16 cellular contexts compared by ENCODE assay signal in genomic region chr2:126754240-126755004, GRCh38.
"Had no signal": no experiment of that assay in that cellular context is flagged by ENCODE, and none has a peak within 500 bp of the region (broad histone marks: within the 10 kb centered on the region; RNA-seq: fewer than 3 reads in every experiment).

No MANE protein-coding gene starts in this region.

- ATAC-seq: gastroesophageal sphincter, heart right ventricle, psoas muscle had no signal

- H3K4me1 Mint-ChIP-seq: nephron progenitor cell had no signal

- H3K4me1 ChIP-seq: adrenal gland, gastroesophageal sphincter, heart right ventricle, psoas muscle, sigmoid colon, spleen, uterus had no signal

- DNase-seq: activated CD4-positive, alpha-beta T cell treated with anti-CD3 and anti-CD28 coated beads for 4 hours; activated effector memory CD4-positive, alpha-beta T cell treated with anti-CD3 and anti-CD28 coated beads, Interleukin-2, amount 50 U/mL, for 16 hours; activated T-cell treated with anti-CD3 and anti-CD28 coated beads, Interleukin-2, amount 50 U/mL, for 1 hour; dorsolateral prefrontal cortex; erythroblast; heart right ventricle; nephron progenitor cell; psoas muscle; sigmoid colon; spleen; uterus had no signal

- H3K27me3 ChIP-seq: adrenal gland, gastroesophageal sphincter, heart right ventricle, sigmoid colon, spleen, uterus had no signal

- H3K9me3 ChIP-seq: adrenal gland, gastroesophageal sphincter, psoas muscle, uterus had no signal

- H3K27ac ChIP-seq: adrenal gland, dorsolateral prefrontal cortex, gastroesophageal sphincter, heart right ventricle, psoas muscle, sigmoid colon, SK-N-MC, spleen, uterus had no signal

- H3K27me3 Mint-ChIP-seq: activated naive CD4-positive, alpha-beta T cell treated with anti-CD3 and anti-CD28 coated beads, Interleukin-2, amount 50 U/mL, for 24 hours had no signal

- H3K36me3 ChIP-seq: adrenal gland, gastroesophageal sphincter, heart right ventricle, sigmoid colon, spleen, uterus had no signal

- H3K4me3 Mint-ChIP-seq: activated naive CD4-positive, alpha-beta T cell treated with anti-CD3 and anti-CD28 coated beads, Interleukin-2, amount 50 U/mL, for 24 hours; nephron progenitor cell; WTC11 had no signal

- H3K36me3 Mint-ChIP-seq: activated naive CD4-positive, alpha-beta T cell treated with anti-CD3 and anti-CD28 coated beads, Interleukin-2, amount 50 U/mL, for 24 hours; WTC11 had no signal

- H3K9me3 Mint-ChIP-seq: activated naive CD4-positive, alpha-beta T cell treated with anti-CD3 and anti-CD28 coated beads, Interleukin-2, amount 50 U/mL, for 24 hours had no signal

- H3K27ac Mint-ChIP-seq: activated naive CD4-positive, alpha-beta T cell treated with anti-CD3 and anti-CD28 coated beads, Interleukin-2, amount 50 U/mL, for 24 hours; nephron progenitor cell; WTC11 had no signal

- H3K4me3 ChIP-seq: adrenal gland, dorsolateral prefrontal cortex, gastroesophageal sphincter, heart right ventricle, psoas muscle, sigmoid colon, SK-N-MC, spleen, uterus had no signal
